In the genomic region with DNA sequence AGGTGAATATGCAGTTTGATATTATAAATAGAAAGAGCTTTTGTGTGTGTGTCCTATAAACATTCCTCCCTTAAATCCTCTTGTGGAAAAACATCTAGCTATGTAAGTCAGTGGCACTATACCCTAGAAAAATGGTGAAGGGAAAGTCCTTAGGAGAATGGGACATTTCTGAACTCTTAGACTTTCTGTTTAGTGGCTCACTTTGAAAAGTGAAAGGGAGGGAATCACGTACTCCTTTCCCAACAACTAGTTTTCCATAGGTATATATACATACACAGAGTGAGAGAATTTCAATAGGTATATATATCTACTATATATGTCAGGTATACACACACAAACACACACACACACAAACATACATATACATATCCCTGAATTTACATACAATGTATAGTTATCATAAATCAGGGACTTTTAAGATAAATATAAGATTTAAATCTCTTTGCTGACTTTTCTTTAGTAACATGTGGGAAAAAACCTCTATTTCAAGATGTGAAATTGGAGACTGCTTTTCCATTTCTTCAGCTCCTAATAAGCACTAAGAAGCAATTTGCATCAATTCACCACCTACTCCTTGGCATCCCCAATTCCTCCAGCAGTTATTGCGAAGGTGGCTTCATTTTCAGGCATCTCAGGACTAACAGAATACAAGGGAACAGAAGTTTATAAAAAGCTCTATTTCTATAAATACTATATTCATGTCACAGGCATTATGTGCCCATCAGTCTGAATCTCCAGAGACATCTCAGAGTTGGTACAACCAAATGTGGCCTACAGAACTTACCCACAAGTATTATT, we compare ENCODE assay signal across 20 cellular contexts. TPM values are rescaled to one million over a fixed set of nuclear protein-coding genes. Genes with fewer than 3 reads are reported as not detected.
DNase-seq lines count a peak whose midpoint lies in the region; ATAC-seq, FAIRE-seq and TF ChIP-seq lines count a peak whose summit lies in the region.
"Had no signal": no experiment of that assay in that cellular context is flagged by ENCODE, and none has a peak within 500 bp of the region (broad histone marks: within the 10 kb centered on the region; RNA-seq: fewer than 3 reads in every experiment).

No MANE protein-coding gene starts in this region.

- POLR2A ChIA-PET in OCI-LY7 (lab: Charles Lee) = interaction anchor here (0.9 kb wide), 1 partner anchor 17 kb away, joined by 3 read pairs; no protein-coding TSS in a partner anchor

- no peak for ATAC-seq in GM21576 (IDR thresholded peaks at IDR 0.05; ENCODE audit: unreplicated experiment)
- ATAC-seq: A549; CD8-positive, alpha-beta T cell had no signal

- intact Hi-C loops in OCI-LY7 (cut with micrococcal nuclease; ENCODE audit: unreplicated experiment) = no loop called here

- no peaks in the 10 kb centered on the region for H3K36me3 ChIP-seq in BLaER1 treated with 17β-estradiol and CSF1 and Interleukin-3, amounts not matched to agents 10 nM and 100 nM
- H3K36me3 ChIP-seq in OCI-LY7 (ENCODE audit: insufficient read depth, low read length) (no peaks in the 10 kb centered on the region; the same call in 1 of the 2 replicates), osteoblast (ENCODE audit: insufficient read depth, low read length) (no peaks in the 10 kb centered on the region)

- TF ChIP-seq CTCF in OCI-LY7 (conservative IDR thresholded peaks at IDR 0.05; ENCODE audit: low read length) (no peak), osteoblast (IDR thresholded peaks at IDR 0.05; ENCODE audit: extremely low read depth, low read depth, low read length) (no peak)

- H3K4me1 ChIP-seq in BLaER1 treated with 17β-estradiol and CSF1 and Interleukin-3, amounts not matched to agents 10 nM and 100 nM = peaks cover 9 to 30% (median 20%) of the 10 kb centered on the region in 10 experiments
- H3K4me1 ChIP-seq in OCI-LY7 (ENCODE audit: insufficient read depth, low read length, poor library complexity, severe bottlenecking) (no peaks in the 10 kb centered on the region), osteoblast (ENCODE audit: insufficient read depth, low read length) (no peaks in the 10 kb centered on the region)
- H3K4me1 ChIP-seq: A549, Caco-2 had no signal

- H3K9me2 ChIP-seq in OCI-LY7 (ENCODE audit: insufficient read depth, low read length) = no peaks in the 10 kb centered on the region

- H2AFZ ChIP-seq in OCI-LY7 (ENCODE audit: low read length) (no peak overlapping the region), osteoblast (ENCODE audit: low read length) (no peak overlapping the region)

- no peak overlapping the region for H3K4me3 ChIP-seq in BLaER1 treated with 17β-estradiol and CSF1 and Interleukin-3, amounts not matched to agents 10 nM and 100 nM
- H3K4me3 ChIP-seq in OCI-LY7 (ENCODE audit: low read depth, low read length, poor library complexity, severe bottlenecking) (no peak overlapping the region), osteoblast (ENCODE audit: insufficient read depth, low read length) (no peak overlapping the region)
- H3K4me3 ChIP-seq: A549 had no signal

- peak overlapping the region in 7 of 11 experiments; percentile 0 to 67 (median 41); a peak in 13 of 22 replicates for H3K4me2 ChIP-seq in BLaER1 treated with 17β-estradiol and CSF1 and Interleukin-3, amounts not matched to agents 10 nM and 100 nM
- H3K4me2 ChIP-seq in OCI-LY7 (ENCODE audit: low read length) (no peak overlapping the region), osteoblast (ENCODE audit: insufficient read depth, low read length) (no peak overlapping the region)
- H3K4me2 ChIP-seq: A549 had no signal

- H3K27ac ChIP-seq in BLaER1 treated with 17β-estradiol and CSF1 and Interleukin-3, amounts not matched to agents 10 nM and 100 nM = peak overlapping the region in 1 of 11 experiments; percentile 28; a peak in 2 of 22 replicates
- no peak overlapping the region for H3K27ac ChIP-seq in OCI-LY7 (ENCODE audit: low read depth, low read length, poor library complexity, severe bottlenecking)
- H3K27ac ChIP-seq in osteoblast (ENCODE audit: low read depth, low read length) = no peak overlapping the region
- H3K27ac ChIP-seq: A549, C4-2B had no signal

- no peaks in the 10 kb centered on the region for H3K79me2 ChIP-seq in OCI-LY7 (ENCODE audit: insufficient read depth, low read depth, low read length)
- no peaks in the 10 kb centered on the region for H3K79me2 ChIP-seq in osteoblast (ENCODE audit: insufficient read depth, low read length)

- no peaks in the 10 kb centered on the region for H3K9me3 ChIP-seq in BLaER1 treated with 17β-estradiol and CSF1 and Interleukin-3, amounts not matched to agents 10 nM and 100 nM (replicated peaks in 1 of 11)
- H3K9me3 ChIP-seq in OCI-LY7 (ENCODE audit: low read length) = no peaks in the 10 kb centered on the region
- H3K9me3 ChIP-seq in osteoblast (ENCODE audit: low read depth, low read length) = no peaks in the 10 kb centered on the region
- H3K9me3 ChIP-seq: A549, Caco-2 had no signal

- H3K9ac ChIP-seq in BLaER1 treated with 17β-estradiol and CSF1 and Interleukin-3, amounts not matched to agents 10 nM and 100 nM = no peak overlapping the region

- FAIRE-seq in GM19239 (lab: Jason Lieb, UNC) = no peak
- FAIRE-seq: A549, D721Med, G401.6, GM12891 had no signal

- DNase-seq in OCI-LY7 (ENCODE audit: low spot score) (no peak), osteoblast (ENCODE audit: insufficient read length, low spot score, missing footprints) (peak; percentile 39), 8988T (no peak), GM19239 (ENCODE audit: insufficient read length, low spot score) (no peak)
- no peak for DNase-seq in activated CD4-positive, alpha-beta T cell treated with anti-CD3 and anti-CD28 coated beads for 4 hours
- DNase-seq: AML-193; Caco-2; Calu3; CD4-positive, alpha-beta T cell; CD8-positive, alpha-beta T cell; DMS79 treated with DMSO at 0.1 percent for 48 hours; GF-D8 had no signal

- CTCF ChIA-PET in OCI-LY7 (lab: Charles Lee; ENCODE audit: unreplicated experiment) = no interaction called here

- TSS peak; percentile 91 for BruUV-seq in OCI-LY7 (replicated peaks; lab: Mats Ljungman, UMichigan)

- peaks cover 0 to 4% (median 0%) of the 10 kb centered on the region in 11 experiments; a peak in 1 of 22 replicates for H4K20me1 ChIP-seq in BLaER1 treated with 17β-estradiol and CSF1 and Interleukin-3, amounts not matched to agents 10 nM and 100 nM
- H4K20me1 ChIP-seq in OCI-LY7 (ENCODE audit: insufficient read depth, low read length) (no peaks in the 10 kb centered on the region), osteoblast (ENCODE audit: insufficient read depth, low read length) (no peaks in the 10 kb centered on the region)

- H3K27me3 ChIP-seq in BLaER1 treated with 17β-estradiol and CSF1 and Interleukin-3, amounts not matched to agents 10 nM and 100 nM = peaks cover 0 to 22% (median 0%) of the 10 kb centered on the region in 11 experiments; a peak in 3 of 22 replicates
- no peaks in the 10 kb centered on the region for H3K27me3 ChIP-seq in osteoblast (ENCODE audit: insufficient read depth, low read length)

RNA-seq across cellular contexts. Expression of gene DDX17, which starts 13.5 kb away (rescaled TPM):
- 626 and 667 TPM in 2 replicates for total RNA-seq in OCI-LY7 (2014; rRNA removed; shearing (Covaris generic))
- total RNA-seq in OCI-LY7 (2022) (505 and 508 TPM in 2 replicates), osteoblast (434 and 496 TPM in 2 replicates)

RNA-seq across cellular contexts. Expression of gene DMC1, which starts 50.3 kb away (rescaled TPM):
- total RNA-seq in OCI-LY7 (2014; rRNA removed; shearing (Covaris generic)) = 44.3 and 84.7 TPM in 2 replicates
- total RNA-seq in OCI-LY7 (2022) (40.6 and 60.8 TPM in 2 replicates), osteoblast (2.7 and 3.3 TPM in 2 replicates)

RNA-seq across cellular contexts. Expression of gene KDELR3, which starts 51.8 kb away (rescaled TPM):
- total RNA-seq in OCI-LY7 (2014; rRNA removed; shearing (Covaris generic)) = not detected in 2 replicates
- total RNA-seq in OCI-LY7 (2022) = not detected in 2 replicates
- total RNA-seq in osteoblast = 142 and 161 TPM in 2 replicates
- total RNA-seq: B cell; CD4-positive, alpha-beta T cell; CD8-positive, alpha-beta T cell had no signal

Comparison
In these comparisons a context has a peak if more than half of its experiments do, and no peak if none do; other contexts are left out.
1. H3K4me2 ChIP-seq: peak in BLaER1 treated with 17β-estradiol and CSF1 and Interleukin-3, amounts not matched to agents 10 nM and 100 nM (7 of 11); none in OCI-LY7 (single experiment) and osteoblast (single experiment).
2. RNA of gene KDELR3, which starts 51.8 kb away (total RNA-seq): 142 to 161 TPM in osteoblast; not detected in OCI-LY7; every median in the first group is over 100 times any median in the second.